Comparison of ENCODE assay signal across 23 cellular contexts in the genomic region with DNA sequence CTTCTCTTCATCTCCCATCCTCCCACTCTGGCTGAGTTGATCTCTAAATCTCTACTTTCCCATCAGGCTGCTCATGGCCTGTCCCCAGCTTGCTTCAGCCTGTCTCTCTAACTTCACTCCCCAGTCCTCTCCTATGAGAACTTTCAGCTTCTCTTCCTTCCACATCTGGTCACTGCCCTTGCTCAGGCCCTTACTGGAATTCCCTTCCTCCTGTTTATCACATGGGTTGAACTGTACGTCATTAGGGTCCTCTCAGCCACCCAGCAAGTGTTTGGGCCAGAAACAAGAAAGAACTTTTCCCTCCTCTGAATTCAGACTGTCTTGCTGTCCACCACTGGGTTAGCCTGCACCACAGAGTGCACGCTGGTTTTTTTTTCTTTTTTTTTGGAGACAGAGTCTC. TPM values are rescaled to one million over a fixed set of nuclear protein-coding genes. Genes with fewer than 3 reads are reported as not detected.
DNase-seq lines count a peak whose midpoint lies in the region; ATAC-seq lines count a peak whose summit lies in the region.
"Had no signal": no experiment of that assay in that cellular context is flagged by ENCODE, and none has a peak within 500 bp of the region (broad histone marks: within the 10 kb centered on the region; RNA-seq: fewer than 3 reads in every experiment).

No MANE protein-coding gene starts in this region.

- H3K36me3 Mint-ChIP-seq in T-helper 1 cell treated with Interleukin-12 subunit alpha and Interleukin-12 subunit beta and Interleukin-4 antibody, amounts not matched to agents 30 μg/mL and 1 μg/mL, for 36 hours (ENCODE audit: low read depth), result peaks cover 15% of the 10 kb centered on the region
- peaks cover 22% of the 10 kb centered on the region for H3K36me3 Mint-ChIP-seq in activated T-helper 1 cell treated with anti-CD3 and anti-CD28 coated beads, Interleukin-12 subunit alpha, Interleukin-12 subunit beta, Interleukin-2, Interleukin-4 antibody, amounts not matched to agents 30 ng/mL and 10 ng/mL and 1 ng/mL, durations not matched to agents 14 hours and 24 hours and 36 hours (ENCODE audit: low read depth)
- peaks cover 64% of the 10 kb centered on the region for H3K36me3 Mint-ChIP-seq in stimulated activated effector memory CD8-positive, alpha-beta T cell treated with anti-CD3 and anti-CD28 coated beads, Interleukin-12 subunit alpha, Interleukin-12 subunit beta, amount 100 ng/mL, for 72 hours
- H3K36me3 Mint-ChIP-seq: naive B cell had no signal

- intact Hi-C loops in activated T-helper 1 cell treated with anti-CD3 and anti-CD28 coated beads, Interleukin-12 subunit alpha, Interleukin-12 subunit beta, Interleukin-2, Interleukin-4 antibody, amounts not matched to agents 30 ng/mL and 10 ng/mL and 1 ng/mL, durations not matched to agents 14 hours and 24 hours and 36 hours (cut with micrococcal nuclease), result no loop called here

- H3K4me3 Mint-ChIP-seq in T-helper 1 cell treated with Interleukin-12 subunit alpha and Interleukin-12 subunit beta and Interleukin-4 antibody, amounts not matched to agents 30 μg/mL and 1 μg/mL, for 36 hours, result no peak overlapping the region
- no peak overlapping the region for H3K4me3 Mint-ChIP-seq in activated T-helper 1 cell treated with anti-CD3 and anti-CD28 coated beads, Interleukin-12 subunit alpha, Interleukin-12 subunit beta, Interleukin-2, Interleukin-4 antibody, amounts not matched to agents 30 ng/mL and 10 ng/mL and 1 ng/mL, durations not matched to agents 14 hours and 24 hours and 36 hours
- no peak overlapping the region for H3K4me3 Mint-ChIP-seq in stimulated activated effector memory CD8-positive, alpha-beta T cell treated with anti-CD3 and anti-CD28 coated beads, Interleukin-12 subunit alpha, Interleukin-12 subunit beta, amount 100 ng/mL, for 72 hours
- H3K4me3 Mint-ChIP-seq: stimulated activated naive CD8-positive, alpha-beta T cell treated with anti-CD3 and anti-CD28 coated beads, Interleukin-15, amount 100 ng/mL, for 72 hours had no signal

- DNase-seq in T-helper 1 cell (no peak), left lobe of liver (ENCODE audit: low spot score) (no peak), C1 segment of cervical spinal cord (lab: John Stamatoyannopoulos, UW) (no peak)
- DNase-seq in activated T-helper 1 cell treated with anti-CD3 and anti-CD28 coated beads, Interleukin-12 subunit alpha, Interleukin-12 subunit beta, Interleukin-2, Interleukin-4 antibody, amounts not matched to agents 30 ng/mL and 10 ng/mL and 1 ng/mL, durations not matched to agents 14 hours and 24 hours and 36 hours (ENCODE audit: low spot score), result no peak
- DNase-seq in stimulated activated effector memory CD8-positive, alpha-beta T cell treated with anti-CD3 and anti-CD28 coated beads, Interleukin-12 subunit alpha, Interleukin-12 subunit beta, amount 100 ng/mL, for 72 hours (ENCODE audit: low spot score in 2 of 2), result no peak
- no peak for DNase-seq in stimulated activated CD4-positive, alpha-beta T cell treated with anti-CD3 and anti-CD28 coated beads, Interleukin-4, amount 100 ng/mL, for 4 hours
- DNase-seq: 8988T; activated CD4-positive, CD25-positive, alpha-beta regulatory T cell; AML-193; COR-L47; gastrocnemius medialis; islet precursor cell; KG1; MV-4-11; naive B cell; NCI-H1930; NCI-H345; Peyer's patch; sigmoid colon; stimulated activated naive CD8-positive, alpha-beta T cell treated with anti-CD3 and anti-CD28 coated beads, Interleukin-15, amount 100 ng/mL, for 72 hours had no signal

- peak; percentile 2 for ATAC-seq in left lobe of liver
- ATAC-seq in stimulated activated effector memory CD8-positive, alpha-beta T cell treated with anti-CD3 and anti-CD28 coated beads, Interleukin-12 subunit alpha, Interleukin-12 subunit beta, amount 100 ng/mL, for 72 hours, result no peak
- no peak for ATAC-seq in HG03135 (IDR thresholded peaks at IDR 0.05; ENCODE audit: unreplicated experiment)
- ATAC-seq: gastrocnemius medialis; pancreas; stimulated activated naive CD8-positive, alpha-beta T cell treated with anti-CD3 and anti-CD28 coated beads, Interleukin-15, amount 100 ng/mL, for 72 hours had no signal

- H3K9me3 Mint-ChIP-seq in T-helper 1 cell treated with Interleukin-12 subunit alpha and Interleukin-12 subunit beta and Interleukin-4 antibody, amounts not matched to agents 30 μg/mL and 1 μg/mL, for 36 hours, result no peaks in the 10 kb centered on the region
- no peaks in the 10 kb centered on the region for H3K9me3 Mint-ChIP-seq in activated T-helper 1 cell treated with anti-CD3 and anti-CD28 coated beads, Interleukin-12 subunit alpha, Interleukin-12 subunit beta, Interleukin-2, Interleukin-4 antibody, amounts not matched to agents 30 ng/mL and 10 ng/mL and 1 ng/mL, durations not matched to agents 14 hours and 24 hours and 36 hours
- H3K9me3 Mint-ChIP-seq in stimulated activated effector memory CD8-positive, alpha-beta T cell treated with anti-CD3 and anti-CD28 coated beads, Interleukin-12 subunit alpha, Interleukin-12 subunit beta, amount 100 ng/mL, for 72 hours, result no peaks in the 10 kb centered on the region
- H3K9me3 Mint-ChIP-seq: naive B cell; stimulated activated naive CD8-positive, alpha-beta T cell treated with anti-CD3 and anti-CD28 coated beads, Interleukin-15, amount 100 ng/mL, for 72 hours had no signal

- H3K27ac Mint-ChIP-seq in T-helper 1 cell treated with Interleukin-12 subunit alpha and Interleukin-12 subunit beta and Interleukin-4 antibody, amounts not matched to agents 30 μg/mL and 1 μg/mL, for 36 hours, result peak overlapping the region; percentile 1
- H3K27ac Mint-ChIP-seq in activated T-helper 1 cell treated with anti-CD3 and anti-CD28 coated beads, Interleukin-12 subunit alpha, Interleukin-12 subunit beta, Interleukin-2, Interleukin-4 antibody, amounts not matched to agents 30 ng/mL and 10 ng/mL and 1 ng/mL, durations not matched to agents 14 hours and 24 hours and 36 hours, result peak overlapping the region; percentile 13
- H3K27ac Mint-ChIP-seq in stimulated activated effector memory CD8-positive, alpha-beta T cell treated with anti-CD3 and anti-CD28 coated beads, Interleukin-12 subunit alpha, Interleukin-12 subunit beta, amount 100 ng/mL, for 72 hours, result peak overlapping the region; percentile 21

- peaks cover 25% of the 10 kb centered on the region for H3K4me1 Mint-ChIP-seq in T-helper 1 cell treated with Interleukin-12 subunit alpha and Interleukin-12 subunit beta and Interleukin-4 antibody, amounts not matched to agents 30 μg/mL and 1 μg/mL, for 36 hours (ENCODE audit: low read depth)
- peaks cover 37% of the 10 kb centered on the region for H3K4me1 Mint-ChIP-seq in activated T-helper 1 cell treated with anti-CD3 and anti-CD28 coated beads, Interleukin-12 subunit alpha, Interleukin-12 subunit beta, Interleukin-2, Interleukin-4 antibody, amounts not matched to agents 30 ng/mL and 10 ng/mL and 1 ng/mL, durations not matched to agents 14 hours and 24 hours and 36 hours (ENCODE audit: low read depth)
- H3K4me1 Mint-ChIP-seq in stimulated activated effector memory CD8-positive, alpha-beta T cell treated with anti-CD3 and anti-CD28 coated beads, Interleukin-12 subunit alpha, Interleukin-12 subunit beta, amount 100 ng/mL, for 72 hours, result peaks cover 42% of the 10 kb centered on the region

- H3K27me3 Mint-ChIP-seq in T-helper 1 cell treated with Interleukin-12 subunit alpha and Interleukin-12 subunit beta and Interleukin-4 antibody, amounts not matched to agents 30 μg/mL and 1 μg/mL, for 36 hours (ENCODE audit: low read depth), result no peaks in the 10 kb centered on the region
- no peaks in the 10 kb centered on the region for H3K27me3 Mint-ChIP-seq in activated T-helper 1 cell treated with anti-CD3 and anti-CD28 coated beads, Interleukin-12 subunit alpha, Interleukin-12 subunit beta, Interleukin-2, Interleukin-4 antibody, amounts not matched to agents 30 ng/mL and 10 ng/mL and 1 ng/mL, durations not matched to agents 14 hours and 24 hours and 36 hours (ENCODE audit: insufficient read depth)
- H3K27me3 Mint-ChIP-seq: naive B cell; stimulated activated naive CD8-positive, alpha-beta T cell treated with anti-CD3 and anti-CD28 coated beads, Interleukin-15, amount 100 ng/mL, for 72 hours had no signal

RNA-seq across cellular contexts. Expression of a gene that starts 5.0 kb away (rescaled TPM):
- total RNA-seq in activated T-helper 1 cell treated with anti-CD3 and anti-CD28 coated beads, Interleukin-12 subunit alpha, Interleukin-12 subunit beta, Interleukin-2, Interleukin-4 antibody, amounts not matched to agents 30 ng/mL and 10 ng/mL and 1 ng/mL, durations not matched to agents 14 hours and 24 hours and 36 hours, result 33.7 and 35.1 TPM in 2 replicates
- total RNA-seq in left lobe of liver, result 20.4 TPM
